21 cellular contexts compared by ENCODE assay signal in genomic region chr3:194622621-194623360, GRCh38. TPM values are rescaled to one million over a fixed set of nuclear protein-coding genes. Genes with fewer than 3 reads are reported as not detected.
A peak's percentile ranks its signal among the peaks of the same experiment; 100 is the strongest.
DNase-seq lines count a peak whose midpoint lies in the region; ATAC-seq and TF ChIP-seq lines count a peak whose summit lies in the region.
"Had no signal": no experiment of that assay in that cellular context is flagged by ENCODE, and none has a peak within 500 bp of the region (broad histone marks: within the 10 kb centered on the region; RNA-seq: fewer than 3 reads in every experiment).

No MANE protein-coding gene starts in this region.

- ATAC-seq in HG03521 (IDR thresholded peaks at IDR 0.05; ENCODE audit: unreplicated experiment) (no peak), HG02678 (IDR thresholded peaks at IDR 0.05; ENCODE audit: unreplicated experiment) (no peak)

- TF ChIP-seq CTCF in HEK293 (tag by site-specific recombination; IDR thresholded peaks at IDR 0.05) (no peak), endothelial cell (IDR thresholded peaks at IDR 0.05; ENCODE audit: unreplicated experiment) (no peak)

- no peak overlapping the region for H2AFZ ChIP-seq in neuronal stem cell (ENCODE audit: low read length)
- H2AFZ ChIP-seq: GM23338 had no signal

- H3K36me3 ChIP-seq in BLaER1 = peaks cover 35% of the 10 kb centered on the region
- peaks cover 0 to 18% of the 10 kb centered on the region in 2 experiments; a peak in 2 of 3 replicates for H3K36me3 ChIP-seq in HEK293 (ENCODE audit: control insufficient read depth in 2 of 2, insufficient read depth in 1 of 2, low read length in 2 of 2)
- peaks cover 22 to 77% of the 10 kb centered on the region in 2 donors for H3K36me3 ChIP-seq in neuronal stem cell (replicated peaks in 1 of 2; ENCODE audit: control insufficient read depth in 2 of 2, insufficient read depth in 2 of 2, low read length in 2 of 2)

- H3K79me1 ChIP-seq in neuronal stem cell (ENCODE audit: low read depth, low read length) = peaks cover 6% of the 10 kb centered on the region

- no peaks in the 10 kb centered on the region for H3K9me3 Mint-ChIP-seq in endothelial cell (ENCODE audit: unreplicated experiment)
- H3K9me3 Mint-ChIP-seq: CD4-positive, CD25-positive, alpha-beta regulatory T cell; GM23338; IgD-negative memory B cell had no signal

- no peak overlapping the region for H2BK15ac ChIP-seq in neuronal stem cell (ENCODE audit: low read length)

- no peaks in the 10 kb centered on the region for H3K4me1 Mint-ChIP-seq in endothelial cell (ENCODE audit: unreplicated experiment)
- H3K4me1 Mint-ChIP-seq: CD4-positive, CD25-positive, alpha-beta regulatory T cell; IgD-negative memory B cell had no signal

- CTCF ChIA-PET in HEK293 (lab: Yijun Ruan, JAX) = no interaction called here

- no peak overlapping the region for H3K18ac ChIP-seq in neuronal stem cell (ENCODE audit: low read length)

- no peak overlapping the region for H2BK5ac ChIP-seq in neuronal stem cell (ENCODE audit: low read length)

- H3K4me3 ChIP-seq in BLaER1 = no peak overlapping the region
- no peak overlapping the region for H3K4me3 ChIP-seq in HEK293 (ENCODE audit: low read depth, low read length)
- H3K4me3 ChIP-seq in neuronal stem cell (ENCODE audit: low read length in 2 of 2) = no peak overlapping the region
- H3K4me3 ChIP-seq: GM23338 had no signal

- H3K4me1 ChIP-seq in BLaER1 (peaks cover 53% of the 10 kb centered on the region), HEK293 (ENCODE audit: control insufficient read depth, insufficient read depth, low read length) (peaks cover 2% of the 10 kb centered on the region; the same call in 1 of the 2 replicates), neuronal stem cell (ENCODE audit: control insufficient read depth in 2 of 2, insufficient read depth in 1 of 2, low read depth in 1 of 2, low read length in 2 of 2) (no peaks in the 10 kb centered on the region)
- H3K4me1 ChIP-seq: Caco-2 had no signal

- H3K27me3 ChIP-seq in BLaER1 (no peaks in the 10 kb centered on the region), neuronal stem cell (ENCODE audit: control insufficient read depth in 3 of 3, insufficient read depth in 3 of 3, low read depth in 1 of 3, low read length in 3 of 3) (no peaks in the 10 kb centered on the region)

- H4K8ac ChIP-seq in neuronal stem cell (ENCODE audit: low read depth, low read length) = no peak overlapping the region

- peaks cover 41% of the 10 kb centered on the region for H3K36me3 Mint-ChIP-seq in endothelial cell (ENCODE audit: low read depth, unreplicated experiment)
- H3K36me3 Mint-ChIP-seq: CD4-positive, CD25-positive, alpha-beta regulatory T cell; IgD-negative memory B cell had no signal

- POLR2A ChIA-PET in HEK293 (lab: Yijun Ruan, JAX) = no interaction called here

- H3K14ac ChIP-seq in neuronal stem cell (ENCODE audit: low read length) = peak overlapping the region; percentile 56

- peak overlapping the region; percentile 62 for H3K4me3 Mint-ChIP-seq in endothelial cell (ENCODE audit: unreplicated experiment)
- H3K4me3 Mint-ChIP-seq: CD4-positive, CD25-positive, alpha-beta regulatory T cell; GM23338; IgD-negative memory B cell had no signal

- H4K91ac ChIP-seq in neuronal stem cell (ENCODE audit: low read depth, low read length, poor library complexity) = no peak overlapping the region

- no peaks in the 10 kb centered on the region for H4K20me1 ChIP-seq in BLaER1

- peaks cover 4% of the 10 kb centered on the region for H3K27me3 Mint-ChIP-seq in endothelial cell (ENCODE audit: unreplicated experiment)
- H3K27me3 Mint-ChIP-seq: CD4-positive, CD25-positive, alpha-beta regulatory T cell; IgD-negative memory B cell had no signal

- H3K4me2 ChIP-seq in BLaER1 (peak overlapping the region; percentile 78), neuronal stem cell (ENCODE audit: insufficient read depth, low read length, poor library complexity, severe bottlenecking) (no peak overlapping the region)
- H3K4me2 ChIP-seq: GM23338 had no signal

- no peak for DNase-seq in endothelial cell (ENCODE audit: low spot score)
- DNase-seq in neuronal stem cell (ENCODE audit: low spot score) = no peak
- no peak for DNase-seq in activated T-cell treated with anti-CD3 and anti-CD28 coated beads, Interleukin-2, amount 50 U/mL, for 1 hour
- DNase-seq in midbrain (lab: John Stamatoyannopoulos, UW) = no peak
- DNase-seq: CD4-positive, CD25-positive, alpha-beta regulatory T cell; DMS 273 treated with DMSO at 0.1 percent for 48 hours; DMS79 treated with DMSO at 0.1 percent for 48 hours; Karpas-422; NCI-H1694; NCI-H2081; NCI-H2171; NCI-H345; NCI-H524 treated with DMSO at 0.1 percent for 48 hours; SHP77 had no signal

- peak overlapping the region; percentile 52 for H3K27ac Mint-ChIP-seq in endothelial cell (ENCODE audit: unreplicated experiment)
- H3K27ac Mint-ChIP-seq: CD4-positive, CD25-positive, alpha-beta regulatory T cell had no signal

- WGBS in neuronal stem cell (ENCODE audit: extremely low coverage in 2 of 2, insufficient read length in 2 of 2, insufficient replicate concordance in 1 of 2), 2 donors = no CpG with 5 or more reads among the region's 26 CpGs

- no peak overlapping the region for H3K27ac ChIP-seq in BLaER1
- H3K27ac ChIP-seq in HEK293 (ENCODE audit: extremely low read depth, low read depth, low read length) = no peak overlapping the region
- no peak overlapping the region for H3K27ac ChIP-seq in neuronal stem cell (replicated peaks; ENCODE audit: low read length)

- H3K9me3 ChIP-seq in BLaER1 (no peaks in the 10 kb centered on the region), HEK293 (ENCODE audit: control insufficient read depth, insufficient read depth, low read depth, low read length) (no peaks in the 10 kb centered on the region), neuronal stem cell (replicated peaks in 1 of 2; ENCODE audit: control insufficient read depth in 2 of 2, insufficient read depth in 1 of 2, low read depth in 1 of 2, low read length in 2 of 2) (peaks cover 0 to 1% of the 10 kb centered on the region in 2 donors)
- H3K9me3 ChIP-seq: Caco-2 had no signal

- H3K4ac ChIP-seq in neuronal stem cell (ENCODE audit: low read length) = no peak overlapping the region

- H2AK5ac ChIP-seq in neuronal stem cell (ENCODE audit: low read depth, low read length) = no peak overlapping the region

- no peak overlapping the region for H2BK12ac ChIP-seq in neuronal stem cell (ENCODE audit: low read length)

- no peak overlapping the region for H3K23ac ChIP-seq in neuronal stem cell (ENCODE audit: low read depth, low read length, poor library complexity)

- H3K9ac ChIP-seq in BLaER1 (no peak overlapping the region), neuronal stem cell (ENCODE audit: low read depth, low read length, poor library complexity) (no peak overlapping the region)

- no peak overlapping the region for H2BK120ac ChIP-seq in neuronal stem cell (ENCODE audit: low read depth, low read length)

TF ChIP-seq in HEK293, 187 proteins besides CTCF, POLR2A, EP300 and RAD21:
- TF ChIP-seq EGR2 (tag by site-specific recombination; IDR thresholded peaks at IDR 0.05; ENCODE audit: low read depth) (peak; percentile 40; the same call in 1 of the 2 replicates), ZFHX2 (tag by site-specific recombination; conservative IDR thresholded peaks at IDR 0.05) (peak; percentile 36), ZNF24 (tag by site-specific recombination; IDR thresholded peaks at IDR 0.05) (no peak), ZSCAN18 (tag by site-specific recombination; IDR thresholded peaks at IDR 0.05) (no peak), RBAK (tag by site-specific recombination; IDR thresholded peaks at IDR 0.05) (no peak)

RNA-seq across cellular contexts. Expression of gene TMEM44, which starts 10.4 kb away (rescaled TPM):
- total RNA-seq in endothelial cell (ENCODE audit: unreplicated experiment) = 51.1 TPM
- polyA plus RNA-seq in neuronal stem cell (2013, experiment 1 of 2) = 13.7 TPM
- polyA plus RNA-seq in neuronal stem cell (2013, experiment 2 of 2) = 13.8 TPM

RNA-seq across cellular contexts. Expression of gene LSG1, which starts 49.2 kb away (rescaled TPM):
- total RNA-seq in endothelial cell (ENCODE audit: unreplicated experiment) = 35.8 TPM
- 17.3 TPM for polyA plus RNA-seq in neuronal stem cell (2013, experiment 1 of 2)
- polyA plus RNA-seq in neuronal stem cell (2013, experiment 2 of 2) = 18.9 TPM
